In the genomic region with DNA sequence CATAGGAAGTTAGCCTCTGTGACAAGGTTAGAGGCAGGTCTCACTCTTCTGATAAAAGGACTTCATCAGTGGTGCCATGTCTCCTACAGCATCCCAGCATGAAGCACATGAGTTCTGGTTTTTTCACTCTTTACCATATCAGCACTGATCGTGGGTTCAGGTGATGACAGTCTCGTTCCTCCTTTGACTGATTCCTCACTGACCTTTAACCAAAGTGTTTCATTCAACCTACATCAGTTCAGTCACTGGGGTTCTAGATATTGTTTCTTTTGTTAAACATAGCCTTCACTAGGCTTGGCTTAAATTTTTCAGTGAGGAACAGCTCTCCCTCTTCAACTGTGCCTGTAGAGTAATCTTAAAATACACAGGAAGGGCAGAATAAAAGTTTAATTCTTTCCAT, we compare ENCODE assay signal across 1 cellular context.
TF ChIP-seq lines count a peak whose summit lies in the region.

No MANE protein-coding gene starts in this region.

TF ChIP-seq in H1, 55 proteins besides CTCF, POLR2A, EP300 and RAD21:
- no peak for TF ChIP-seq TCF12 (IDR thresholded peaks at IDR 0.05; ENCODE audit: low read depth, low read length)
- no peak for TF ChIP-seq MAFK (IDR thresholded peaks at IDR 0.05; ENCODE audit: low read depth, low read length)
- TF ChIP-seq EZH2 (IDR thresholded peaks at IDR 0.05; ENCODE audit: low read depth, low read length, severe bottlenecking), result no peak
- no peak for TF ChIP-seq BACH1 (IDR thresholded peaks at IDR 0.05; ENCODE audit: low read length)
- TF ChIP-seq CEBPB (IDR thresholded peaks at IDR 0.05; ENCODE audit: low read depth, low read length), result no peak
- no peak for TF ChIP-seq POU5F1 (IDR thresholded peaks at IDR 0.05; ENCODE audit: low read depth, low read length)
- TF ChIP-seq BCL11A (IDR thresholded peaks at IDR 0.05; ENCODE audit: low read depth in 2 of 2, low read length in 2 of 2), result no peak
- no peak for TF ChIP-seq RNF2 (IDR thresholded peaks at IDR 0.05; ENCODE audit: borderline replicate concordance, low read depth, low read length, missing control alignments, poor library complexity, severe bottlenecking)
- no peak for TF ChIP-seq BRCA1 (IDR thresholded peaks at IDR 0.05; ENCODE audit: low read depth, low read length)
- no peak for TF ChIP-seq CHD1 (IDR thresholded peaks at IDR 0.05; ENCODE audit: low read depth, low read length)
- no peak for TF ChIP-seq SIRT6 (IDR thresholded peaks at IDR 0.05; ENCODE audit: low read length)
- TF ChIP-seq SIX5 (IDR thresholded peaks at IDR 0.05; ENCODE audit: low read depth, low read length), result no peak
- TF ChIP-seq ZNF274 (IDR thresholded peaks at IDR 0.05; ENCODE audit: borderline replicate concordance, extremely low read depth, low read length), result no peak
- no peak for TF ChIP-seq GTF2F1 (IDR thresholded peaks at IDR 0.05; ENCODE audit: borderline replicate concordance, low read depth, low read length)
- no peak for TF ChIP-seq CHD2 (IDR thresholded peaks at IDR 0.05; ENCODE audit: low read length)
- TF ChIP-seq PHF8 (conservative IDR thresholded peaks at IDR 0.05; ENCODE audit: low read depth, low read length), result no peak
- TF ChIP-seq CBX5 (IDR thresholded peaks at IDR 0.05; ENCODE audit: low read depth, low read length), result no peak
- no peak for TF ChIP-seq EGR1 (IDR thresholded peaks at IDR 0.05; ENCODE audit: borderline replicate concordance, low read depth, low read length)
